Comparison of ENCODE assay signal across 8 cellular contexts in genomic region chr1:26537951-26538352, GRCh38. TPM values are rescaled to one million over a fixed set of nuclear protein-coding genes. Genes with fewer than 3 reads are reported as not detected.
DNase-seq lines count a peak whose midpoint lies in the region; ATAC-seq, FAIRE-seq and TF ChIP-seq lines count a peak whose summit lies in the region.

No MANE protein-coding gene starts in this region.

- no peaks in the 10 kb centered on the region for H3K9me3 ChIP-seq in GM23248 (ENCODE audit: low read depth)
- no peaks in the 10 kb centered on the region for H3K9me3 ChIP-seq in T-helper 17 cell (ENCODE audit: control insufficient read depth, low read length, poor library complexity, severe bottlenecking)

- H2AFZ ChIP-seq in GM23248, result no peak overlapping the region

- peak; percentile 16 for ATAC-seq in T-helper 17 cell

- no peak for FAIRE-seq in H54 (lab: Jason Lieb, UNC)

- H3K27ac ChIP-seq in GM23248, result no peak overlapping the region

- no peak overlapping the region for H3K4me3 ChIP-seq in BJ (ENCODE audit: low read depth, low read length)
- no peak overlapping the region for H3K4me3 ChIP-seq in GM23248

- CTCF ChIA-PET in BJ (lab: Yijun Ruan, JAX), result interaction anchor here (0.9 to 3.5 kb wide), 10 partner anchors 8 to 252 kb away, joined by 3 to 22 read pairs (median 7); partner anchors contain the start of gene RPS6KA1

- peaks cover 2% of the 10 kb centered on the region for H3K9me3 Mint-ChIP-seq in glutamatergic neuron (ENCODE audit: unreplicated experiment)

- no peaks in the 10 kb centered on the region for H3K36me3 ChIP-seq in BJ (ENCODE audit: control insufficient read depth, insufficient read depth, low read length)
- no peaks in the 10 kb centered on the region for H3K36me3 ChIP-seq in GM23248 (ENCODE audit: low read depth)

- peaks cover 56% of the 10 kb centered on the region for H3K4me1 Mint-ChIP-seq in T-helper 17 cell
- H3K4me1 Mint-ChIP-seq in glutamatergic neuron (ENCODE audit: low read depth, unreplicated experiment), result peaks cover 8% of the 10 kb centered on the region

- no peaks in the 10 kb centered on the region for H3K79me2 ChIP-seq in GM23248 (ENCODE audit: insufficient read depth)

- TF ChIP-seq CTCF in BJ (IDR thresholded peaks at IDR 0.05; ENCODE audit: insufficient read depth, low read depth, low read length) (peak; percentile 39), glutamatergic neuron (IDR thresholded peaks at IDR 0.05; ENCODE audit: partially characterized antibody, unreplicated experiment) (no peak)

- no peaks in the 10 kb centered on the region for H4K20me1 ChIP-seq in GM23248 (ENCODE audit: insufficient read depth)

- H3K9me2 ChIP-seq in GM23248 (ENCODE audit: insufficient read depth), result no peaks in the 10 kb centered on the region

- 96 to 100% methylated on average over 2 of the region's 2 CpGs for WGBS in GM23248 (ENCODE audit: low coverage in 1 of 2, low lambda C conversion rate in 2 of 2, missing lambda C conversion rate in 2 of 2), 2 experiments

- H3K36me3 Mint-ChIP-seq in T-helper 17 cell (ENCODE audit: low read depth) (no peaks in the 10 kb centered on the region), glutamatergic neuron (ENCODE audit: unreplicated experiment) (no peaks in the 10 kb centered on the region)

- no peaks in the 10 kb centered on the region for H3F3A ChIP-seq in GM23248 (ENCODE audit: insufficient read depth)

- in situ Hi-C loops in GM23248 (cut with MboI), result no loop called here

- peak overlapping the region; percentile 92 for H3K27ac Mint-ChIP-seq in T-helper 17 cell
- no peak overlapping the region for H3K27ac Mint-ChIP-seq in glutamatergic neuron (ENCODE audit: unreplicated experiment)

- H3K27me3 Mint-ChIP-seq in T-helper 17 cell (no peaks in the 10 kb centered on the region), glutamatergic neuron (ENCODE audit: unreplicated experiment) (peaks cover 5% of the 10 kb centered on the region)

- no peaks in the 10 kb centered on the region for H3K27me3 ChIP-seq in BJ (ENCODE audit: control insufficient read depth, insufficient read depth, low read length)
- no peaks in the 10 kb centered on the region for H3K27me3 ChIP-seq in GM23248 (replicated peaks; ENCODE audit: insufficient read depth)

- H3K4me1 ChIP-seq in GM23248 (ENCODE audit: insufficient read depth), result peaks cover 8% of the 10 kb centered on the region

- H3K4me2 ChIP-seq in GM23248 (ENCODE audit: unreplicated experiment), result no peak overlapping the region

- POLR2A ChIA-PET in BJ (lab: Charles Lee), result no interaction called here

- DNase-seq in BJ (ENCODE audit: low read depth), result no peak
- peak; percentile 53 for DNase-seq in GM23248
- DNase-seq in T-helper 17 cell, result no peak
- peak; percentile 24 to 59 for DNase-seq in hippocampal formation (lab: John Stamatoyannopoulos, UW)
- no peak for DNase-seq in glutamatergic neuron
- DNase-seq in activated gamma-delta T cell treated with Interleukin-2 at 50 U/mL for 16 hours, result no peak
- no peak for DNase-seq in H54 (ENCODE audit: insufficient read length, low spot score)
- DNase-seq in NCI-H526 treated with DMSO at 0.1 percent for 48 hours (lab: John Stamatoyannopoulos, UW), result no peak

- H3K4me3 Mint-ChIP-seq in T-helper 17 cell (no peak overlapping the region), glutamatergic neuron (ENCODE audit: unreplicated experiment) (no peak overlapping the region)

- TF ChIP-seq POLR2A in H54 (IDR thresholded peaks at IDR 0.05; ENCODE audit: low read depth, low read length), result no peak

- H3K9ac ChIP-seq in GM23248, result no peak overlapping the region

RNA-seq across cellular contexts. Expression of gene RPS6KA1, which starts 8.4 kb away (rescaled TPM):
- 2.5 and 3.2 TPM in 2 replicates for polyA plus RNA-seq in BJ (2011; rRNA removed)
- 4.6 and 7.5 TPM in 2 replicates for polyA minus RNA-seq in BJ (2011; rRNA and poly(A)+ RNA removed)
- 0.38 and 1.7 TPM in 2 replicates for total RNA-seq in GM23248 (2014; rRNA removed; shearing (Covaris generic))
- 1.1 and 1.2 TPM in 2 replicates for polyA plus RNA-seq in GM23248 (2016; fragmentation: Nextera tagmentation; extraction: Ambion mirVana)
- 10 to 100 TPM; 76.3 to 98.0 TPM for total RNA-seq in T-helper 17 cell
- 10.8 TPM for total RNA-seq in glutamatergic neuron (ENCODE audit: unreplicated experiment)

Comparison
In these comparisons a context has a peak if more than half of its experiments do, and no peak if none do; other contexts are left out.
1. DNase-seq: peak in GM23248 (single experiment) and hippocampal formation (2 of 2); none in BJ (single experiment), T-helper 17 cell (0 of 3), glutamatergic neuron (single experiment), activated gamma-delta T cell treated with Interleukin-2 at 50 U/mL for 16 hours (single experiment), H54 (single experiment) and NCI-H526 treated with DMSO at 0.1 percent for 48 hours (single experiment).